8 cellular contexts compared by ENCODE assay signal in genomic region chr7:121366852-121367431, GRCh38. TPM values are rescaled to one million over a fixed set of nuclear protein-coding genes. Genes with fewer than 3 reads are reported as not detected.
DNase-seq lines count a peak whose midpoint lies in the region; ATAC-seq and TF ChIP-seq lines count a peak whose summit lies in the region.

No MANE protein-coding gene starts in this region.

- H3K36me3 ChIP-seq in thoracic aorta = peaks cover 2% of the 10 kb centered on the region

- no peak overlapping the region for H3K4me3 ChIP-seq in thoracic aorta

- no peaks in the 10 kb centered on the region for H3K9me3 Mint-ChIP-seq in activated CD8-positive, alpha-beta T cell treated with anti-CD3 and anti-CD28 coated beads for 36 hours

- no peaks in the 10 kb centered on the region for H3K27me3 ChIP-seq in thoracic aorta (replicated peaks; ENCODE audit: insufficient read depth)

- H3K27ac ChIP-seq in 22Rv1 (no peak overlapping the region), thoracic aorta (no peak overlapping the region)

- H3K9me3 ChIP-seq in thoracic aorta = no peaks in the 10 kb centered on the region

- peaks cover 24% of the 10 kb centered on the region for H3K4me1 Mint-ChIP-seq in activated CD8-positive, alpha-beta T cell treated with anti-CD3 and anti-CD28 coated beads for 36 hours (ENCODE audit: low read depth)

- no peak overlapping the region for H3K27ac Mint-ChIP-seq in activated CD8-positive, alpha-beta T cell treated with anti-CD3 and anti-CD28 coated beads for 36 hours

- peak; percentile 92 for TF ChIP-seq CTCF in 22Rv1 (IDR thresholded peaks at IDR 0.05)
- peak; percentile 84 for TF ChIP-seq CTCF in activated CD8-positive, alpha-beta T cell treated with anti-CD3 and anti-CD28 coated beads for 36 hours (IDR thresholded peaks at IDR 0.05)
- TF ChIP-seq CTCF in thoracic aorta (IDR thresholded peaks at IDR 0.05) = peak; percentile 77

- DNase-seq in DMS 273 (lab: John Stamatoyannopoulos, UW; ENCODE audit: unreplicated experiment) (peak; percentile 46), NAMALWA (ENCODE audit: low spot score) (peak; percentile 77), iPS-NIHi7 (ENCODE audit: extremely low spot score) (peak; percentile 13), thoracic aorta (ENCODE audit: low spot score) (no peak)
- DNase-seq in activated CD8-positive, alpha-beta T cell treated with anti-CD3 and anti-CD28 coated beads for 36 hours = peak; percentile 33

- no peak overlapping the region for H3K4me3 Mint-ChIP-seq in activated CD8-positive, alpha-beta T cell treated with anti-CD3 and anti-CD28 coated beads for 36 hours

- peaks cover 36% of the 10 kb centered on the region for H3K36me3 Mint-ChIP-seq in activated CD8-positive, alpha-beta T cell treated with anti-CD3 and anti-CD28 coated beads for 36 hours (ENCODE audit: low read depth)

- ATAC-seq in activated CD8-positive, alpha-beta T cell treated with anti-CD3 and anti-CD28 coated beads for 36 hours = peak; percentile 45
- ATAC-seq in thoracic aorta (ENCODE audit: insufficient number of reproducible peaks, low FRiP score, low read depth) = no peak
- ATAC-seq in HG03432 (IDR thresholded peaks at IDR 0.05; ENCODE audit: unreplicated experiment) = no peak
- no peak for ATAC-seq in HG02884 (IDR thresholded peaks at IDR 0.05; ENCODE audit: unreplicated experiment)

- CTCF ChIA-PET in activated CD8-positive, alpha-beta T cell treated with anti-CD3 and anti-CD28 coated beads for 36 hours (lab: Charles Lee) = interaction anchor here (0.7 to 8.5 kb wide), 30 partner anchors 8 to 627 kb away, joined by 3 to 104 read pairs (median 5); partner anchors contain the start of gene FAM3C

- peaks cover 0 to 1% of the 10 kb centered on the region in 2 donors for H3K4me1 ChIP-seq in thoracic aorta (ENCODE audit: control insufficient read depth in 1 of 2, low read depth in 2 of 2)

- intact Hi-C loops in activated CD8-positive, alpha-beta T cell treated with anti-CD3 and anti-CD28 coated beads for 36 hours (cut with micrococcal nuclease) = loop anchor here (1.0 kb wide), 1 partner anchor 180 kb away; no protein-coding TSS in a partner anchor

- no peaks in the 10 kb centered on the region for H3K27me3 Mint-ChIP-seq in activated CD8-positive, alpha-beta T cell treated with anti-CD3 and anti-CD28 coated beads for 36 hours

- POLR2A ChIA-PET in activated CD8-positive, alpha-beta T cell treated with anti-CD3 and anti-CD28 coated beads for 36 hours (lab: Charles Lee) = interaction anchor here (0.8 kb wide), 1 partner anchor 180 kb away, joined by 3 read pairs; no protein-coding TSS in a partner anchor

RNA-seq across cellular contexts. Expression of gene FAM3C, which starts 29.2 kb away (rescaled TPM):
- 10 to 100 TPM; 18.6 to 19.1 TPM for total RNA-seq in activated CD8-positive, alpha-beta T cell treated with anti-CD3 and anti-CD28 coated beads for 36 hours
- total RNA-seq in thoracic aorta = 10 to 100 TPM; 38.9 to 50.2 TPM

RNA-seq across cellular contexts. Expression of gene WNT16, which starts 38.1 kb away (rescaled TPM):
- not detected for total RNA-seq in activated CD8-positive, alpha-beta T cell treated with anti-CD3 and anti-CD28 coated beads for 36 hours
- total RNA-seq in thoracic aorta = not detected
